Comparison of ENCODE assay signal across 8 cellular contexts in the genomic region with DNA sequence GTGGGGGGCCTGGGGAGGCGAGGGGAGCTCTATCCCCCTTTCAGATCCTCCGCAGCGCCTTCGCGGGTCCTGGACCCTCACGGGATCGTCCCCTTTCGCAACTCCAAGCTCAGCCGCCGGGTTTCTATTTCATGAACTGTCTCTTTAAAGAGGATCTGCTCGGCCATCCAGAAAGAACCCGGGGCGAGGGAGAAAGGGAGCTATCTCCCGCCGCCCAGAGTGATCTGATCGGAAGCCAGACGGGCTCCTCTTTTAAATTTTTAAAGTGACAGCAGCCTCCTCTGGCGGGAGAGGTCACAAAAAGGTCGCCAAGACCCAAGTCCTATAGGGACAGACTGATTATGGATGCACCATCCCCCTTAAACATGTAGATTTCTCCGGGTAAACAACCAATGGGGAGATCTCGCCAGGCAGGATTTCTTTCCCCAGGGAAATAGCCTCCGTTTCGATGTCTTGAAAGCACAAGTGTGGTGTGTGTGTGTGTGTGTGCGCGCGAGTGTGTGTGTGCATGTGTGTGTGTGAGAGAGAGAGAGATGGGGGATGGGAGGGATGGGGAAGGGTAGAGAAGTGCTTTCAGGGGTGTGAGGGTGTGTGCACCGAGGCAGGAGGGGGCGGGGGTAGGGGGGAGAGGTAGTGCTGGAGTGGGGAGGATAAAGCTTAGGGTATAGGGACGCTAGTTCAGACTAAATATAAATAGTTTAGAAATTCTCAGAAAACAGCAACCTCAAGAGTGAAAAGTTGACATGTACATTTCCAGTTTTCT.
DNase-seq lines count a peak whose midpoint lies in the region; ATAC-seq, FAIRE-seq and TF ChIP-seq lines count a peak whose summit lies in the region.

No MANE protein-coding gene starts in this region.

- no peaks in the 10 kb centered on the region for H3K9me2 ChIP-seq in SK-N-SH

- no peak for TF ChIP-seq RAD21 in SK-N-SH (IDR thresholded peaks at IDR 0.05; ENCODE audit: low read length)

- CTCF ChIA-PET in CD4-positive, alpha-beta memory T cell (lab: Charles Lee; ENCODE audit: partially characterized antibody), result interaction anchor here (0.7 to 2.4 kb wide), 2 partner anchors 9 to 597 kb away, joined by 4 to 8 read pairs; no protein-coding TSS in a partner anchor
- CTCF ChIA-PET in SK-N-SH (lab: Yijun Ruan, JAX), result interaction anchor here (0.7 to 10.1 kb wide), 8 partner anchors 9 to 526 kb away, joined by 3 to 322 read pairs (median 6); a partner anchor contains a TSS

- peak overlapping the region in 1 of 2 donors; percentile 11 for H3K4me3 ChIP-seq in CD4-positive, alpha-beta memory T cell (ENCODE audit: low read length in 2 of 2)
- H3K4me3 ChIP-seq in HUES6 (ENCODE audit: low read depth, low read length) (peak overlapping the region; percentile 68), SK-N-SH (ENCODE audit: low read depth in 2 of 2, low read length in 1 of 2) (peak overlapping the region; percentile 42 to 65), endodermal cell (ENCODE audit: low read length) (peak overlapping the region; percentile 82), thyroid gland (replicated peaks in 1 of 3) (peak overlapping the region in 1 of 3 donors; percentile 23)

- intact Hi-C loops in CD4-positive, alpha-beta memory T cell (cut with micrococcal nuclease), result loop anchor here (5.0 kb wide), 1 partner anchor 595 kb away; no protein-coding TSS in a partner anchor
- intact Hi-C loops in thyroid gland (cut with DNase I), result loop anchor here (5.0 kb wide), 1 partner anchor 515 kb away; a partner anchor contains a TSS

- peak overlapping the region; percentile 27 to 78 (median 67) for H3K4me3 Mint-ChIP-seq in CD4-positive, alpha-beta memory T cell
- peak overlapping the region; percentile 65 for H3K4me3 Mint-ChIP-seq in endodermal cell

- FAIRE-seq in frontal cortex (lab: Jason Lieb, UNC), result no peak

- TF ChIP-seq CTCF in SK-N-SH (IDR thresholded peaks at IDR 0.05) (no peak), endodermal cell (conservative IDR thresholded peaks at IDR 0.05) (peak; percentile 30), thyroid gland (IDR thresholded peaks at IDR 0.05) (no peak)

- peak overlapping the region in 1 of 7 donors; percentile 43 for H3K27ac Mint-ChIP-seq in CD4-positive, alpha-beta memory T cell
- no peak overlapping the region for H3K27ac Mint-ChIP-seq in endodermal cell

- POLR2A ChIA-PET in CD4-positive, alpha-beta memory T cell (lab: Charles Lee; ENCODE audit: partially characterized antibody), result no interaction called here
- POLR2A ChIA-PET in SK-N-SH (lab: Yijun Ruan, JAX), result no interaction called here

- H3K9ac ChIP-seq in HUES6 (ENCODE audit: low read length), result peak overlapping the region; percentile 39
- H3K9ac ChIP-seq in SK-N-SH, result peak overlapping the region; percentile 36; the same call in 1 of the 2 replicates
- no peak overlapping the region for H3K9ac ChIP-seq in endodermal cell (ENCODE audit: extremely low read depth, low read length, poor library complexity, severe bottlenecking)

- no peaks in the 10 kb centered on the region for H3K36me3 Mint-ChIP-seq in CD4-positive, alpha-beta memory T cell
- H3K36me3 Mint-ChIP-seq in endodermal cell (ENCODE audit: low read depth), result no peaks in the 10 kb centered on the region

- peaks cover 0 to 11% (median 0%) of the 10 kb centered on the region in 8 donors for H3K9me3 Mint-ChIP-seq in CD4-positive, alpha-beta memory T cell
- H3K9me3 Mint-ChIP-seq in endodermal cell, result no peaks in the 10 kb centered on the region

- no peak overlapping the region for H3K27ac ChIP-seq in CD4-positive, alpha-beta memory T cell (ENCODE audit: low read depth, low read length)
- no peak overlapping the region for H3K27ac ChIP-seq in HUES6 (ENCODE audit: low read depth, low read length)
- H3K27ac ChIP-seq in SK-N-SH (ENCODE audit: low read depth in 2 of 2, low read length in 1 of 2), result no peak overlapping the region
- H3K27ac ChIP-seq in endodermal cell (ENCODE audit: low read depth, low read length), result peak overlapping the region; percentile 21
- H3K27ac ChIP-seq in thyroid gland, result peak overlapping the region; percentile 12 to 54 (median 53)

- no peaks in the 10 kb centered on the region for H4K20me1 ChIP-seq in SK-N-SH (ENCODE audit: insufficient read depth)

- H3K36me3 ChIP-seq in CD4-positive, alpha-beta memory T cell (ENCODE audit: insufficient read depth, low read length), result no peaks in the 10 kb centered on the region
- H3K36me3 ChIP-seq in HUES6 (ENCODE audit: control insufficient read depth, insufficient read depth, low read length) (no peaks in the 10 kb centered on the region), SK-N-SH (replicated peaks in 1 of 2; ENCODE audit: control insufficient read depth in 1 of 2, insufficient read depth in 2 of 2, low read length in 1 of 2) (no peaks in the 10 kb centered on the region), endodermal cell (ENCODE audit: control insufficient read depth, insufficient read depth, low read length) (no peaks in the 10 kb centered on the region), thyroid gland (no peaks in the 10 kb centered on the region)

- ATAC-seq in HG03108 (IDR thresholded peaks at IDR 0.05; ENCODE audit: unreplicated experiment), result no peak

- no peak for TF ChIP-seq EP300 in SK-N-SH (IDR thresholded peaks at IDR 0.05; ENCODE audit: borderline replicate concordance in 1 of 2, low read depth in 1 of 2, low read length in 1 of 2)

- H2AFZ ChIP-seq in SK-N-SH (ENCODE audit: low read depth), result peak overlapping the region; percentile 93

- H3K79me2 ChIP-seq in SK-N-SH (ENCODE audit: insufficient read depth), result no peaks in the 10 kb centered on the region

- H3K4me2 ChIP-seq in SK-N-SH, result peak overlapping the region; percentile 85

- H3K4me1 Mint-ChIP-seq in CD4-positive, alpha-beta memory T cell, result peaks cover 13 to 25% (median 20%) of the 10 kb centered on the region in 4 donors
- H3K4me1 Mint-ChIP-seq in endodermal cell, result peaks cover 38% of the 10 kb centered on the region

- peaks cover 34% of the 10 kb centered on the region for H3K27me3 ChIP-seq in CD4-positive, alpha-beta memory T cell (ENCODE audit: insufficient read depth, low read length)
- H3K27me3 ChIP-seq in HUES6 (ENCODE audit: control insufficient read depth, insufficient read depth, low read length), result peaks cover 67% of the 10 kb centered on the region
- peaks cover 36% of the 10 kb centered on the region; the same call in 1 of the 2 replicates for H3K27me3 ChIP-seq in SK-N-SH (ENCODE audit: insufficient read depth)
- H3K27me3 ChIP-seq in endodermal cell (ENCODE audit: control insufficient read depth, insufficient read depth, low read length, poor library complexity, severe bottlenecking), result peaks cover 72% of the 10 kb centered on the region
- peaks cover 9% of the 10 kb centered on the region for H3K27me3 ChIP-seq in thyroid gland

- WGBS in SK-N-SH (ENCODE audit: low lambda C conversion rate), result 1% methylated on average over 29 of the region's 29 CpGs
- 0 to 3% methylated on average over 8 to 29 of the region's 29 CpGs for WGBS in endodermal cell (ENCODE audit: insufficient coverage in 1 of 2, insufficient read length in 1 of 2), 2 experiments
- 2 to 4% methylated on average over 28 to 29 of the region's 29 CpGs for WGBS in thyroid gland, 2 donors

- peaks cover 45 to 51% of the 10 kb centered on the region in 2 donors for H3K27me3 Mint-ChIP-seq in CD4-positive, alpha-beta memory T cell
- H3K27me3 Mint-ChIP-seq in endodermal cell (ENCODE audit: insufficient read depth), result peaks cover 67% of the 10 kb centered on the region

- no peaks in the 10 kb centered on the region for H3F3A ChIP-seq in SK-N-SH (replicated peaks; ENCODE audit: insufficient read depth)

- peak in 1 of 5 donors; percentile 2 for DNase-seq in CD4-positive, alpha-beta memory T cell
- peak; percentile 64 for DNase-seq in SK-N-SH
- DNase-seq in endodermal cell, result peak; percentile 92
- peak; percentile 51 to 86 for DNase-seq in lung microvascular endothelial cell (ENCODE audit: low read depth in 2 of 2)
- DNase-seq in thyroid gland, result peak; percentile 12 to 15
- DNase-seq in frontal cortex (ENCODE audit: low spot score in 2 of 2), result no peak

- H3K4me1 ChIP-seq in CD4-positive, alpha-beta memory T cell (ENCODE audit: insufficient read depth, low read length), result peaks cover 17% of the 10 kb centered on the region
- H3K4me1 ChIP-seq in HUES6 (ENCODE audit: control insufficient read depth, insufficient read depth, low read length) (peaks cover 16% of the 10 kb centered on the region), SK-N-SH (ENCODE audit: control insufficient read depth in 1 of 2, insufficient read depth in 2 of 2, low read depth in 1 of 2, low read length in 1 of 2) (peaks cover 3 to 24% of the 10 kb centered on the region in 2 experiments; a peak in 2 of 4 replicates), endodermal cell (ENCODE audit: control insufficient read depth, insufficient read depth, low read length) (peaks cover 5% of the 10 kb centered on the region), thyroid gland (peaks cover 12 to 23% of the 10 kb centered on the region in 2 donors)

- H3K9me3 ChIP-seq in CD4-positive, alpha-beta memory T cell (ENCODE audit: control insufficient read depth in 1 of 2, low read length in 2 of 2), result no peaks in the 10 kb centered on the region
- H3K9me3 ChIP-seq in HUES6 (ENCODE audit: control insufficient read depth, insufficient read depth, low read depth, low read length) (no peaks in the 10 kb centered on the region), SK-N-SH (no peaks in the 10 kb centered on the region), endodermal cell (ENCODE audit: control insufficient read depth, low read length) (no peaks in the 10 kb centered on the region), thyroid gland (no peaks in the 10 kb centered on the region)

- no peak for TF ChIP-seq POLR2A in thyroid gland (IDR thresholded peaks at IDR 0.05)

TF ChIP-seq in SK-N-SH, 30 proteins besides CTCF, POLR2A, EP300 and RAD21:
- TF ChIP-seq, protein P1, sequence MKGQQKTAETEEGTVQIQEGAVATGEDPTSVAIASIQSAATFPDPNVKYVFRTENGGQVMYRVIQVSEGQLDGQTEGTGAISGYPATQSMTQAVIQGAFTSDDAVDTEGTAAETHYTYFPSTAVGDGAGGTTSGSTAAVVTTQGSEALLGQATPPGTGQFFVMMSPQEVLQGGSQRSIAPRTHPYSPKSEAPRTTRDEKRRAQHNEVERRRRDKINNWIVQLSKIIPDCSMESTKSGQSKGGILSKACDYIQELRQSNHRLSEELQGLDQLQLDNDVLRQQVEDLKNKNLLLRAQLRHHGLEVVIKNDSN (IDR thresholded peaks at IDR 0.05; ENCODE audit: borderline replicate concordance, low read depth), result no peak
- TF ChIP-seq TEAD4 (IDR thresholded peaks at IDR 0.05; ENCODE audit: borderline replicate concordance, insufficient read depth), result 0 out of 2 replicates have a peak, but pooled peaks have one; percentile 10
- no peak for TF ChIP-seq YY1 (IDR thresholded peaks at IDR 0.05; ENCODE audit: low read depth)
- TF ChIP-seq SMC3 (IDR thresholded peaks at IDR 0.05; ENCODE audit: low read depth, low read length), result no peak
TF ChIP-seq in SK-N-SH: peak in this region for 1.

Comparison
In these comparisons a context has a peak if more than half of its experiments do, and no peak if none do; other contexts are left out.
1. DNase-seq: peak in SK-N-SH (single experiment), endodermal cell (single experiment), lung microvascular endothelial cell (2 of 2) and thyroid gland (2 of 2); none in frontal cortex (0 of 2).
2. H3K27ac ChIP-seq: peak in endodermal cell (single experiment) and thyroid gland (3 of 3); none in CD4-positive, alpha-beta memory T cell (single experiment), HUES6 (single experiment) and SK-N-SH (0 of 2).